ENCODE assay signal across 9 cellular contexts in genomic region chr1:119987689-119988088, GRCh38.
DNase-seq lines count a peak whose midpoint lies in the region; ATAC-seq and TF ChIP-seq lines count a peak whose summit lies in the region.
"Had no signal": no experiment of that assay in that cellular context is flagged by ENCODE, and none has a peak within 500 bp of the region (broad histone marks: within the 10 kb centered on the region; RNA-seq: fewer than 3 reads in every experiment).

No MANE protein-coding gene starts in this region.

- H3K27me3 ChIP-seq in sigmoid colon = no peaks in the 10 kb centered on the region

- peak overlapping the region; percentile 66 for H3K4me3 Mint-ChIP-seq in activated naive CD8-positive, alpha-beta T cell treated with anti-CD3 and anti-CD28 coated beads, Interleukin-2, amount 10 ng/mL, durations not matched to agents 7 days and 5 days

- peak overlapping the region; percentile 91 for H3K27ac Mint-ChIP-seq in activated naive CD8-positive, alpha-beta T cell treated with anti-CD3 and anti-CD28 coated beads, Interleukin-2, amount 10 ng/mL, durations not matched to agents 7 days and 5 days

- peaks cover 44% of the 10 kb centered on the region for H3K4me1 Mint-ChIP-seq in activated naive CD8-positive, alpha-beta T cell treated with anti-CD3 and anti-CD28 coated beads, Interleukin-2, amount 10 ng/mL, durations not matched to agents 7 days and 5 days

- no peak for TF ChIP-seq POLR2A in sigmoid colon (IDR thresholded peaks at IDR 0.05)

- H3K9me3 Mint-ChIP-seq in activated naive CD8-positive, alpha-beta T cell treated with anti-CD3 and anti-CD28 coated beads, Interleukin-2, amount 10 ng/mL, durations not matched to agents 7 days and 5 days = no peaks in the 10 kb centered on the region

- H3K4me1 ChIP-seq in sigmoid colon = peaks cover 0 to 35% (median 19%) of the 10 kb centered on the region in 4 donors

- no peaks in the 10 kb centered on the region for H3K27me3 Mint-ChIP-seq in activated naive CD8-positive, alpha-beta T cell treated with anti-CD3 and anti-CD28 coated beads, Interleukin-2, amount 10 ng/mL, durations not matched to agents 7 days and 5 days

- no peak for TF ChIP-seq EP300 in sigmoid colon (IDR thresholded peaks at IDR 0.05)

- no peak for DNase-seq in activated naive CD8-positive, alpha-beta T cell treated with anti-CD3 and anti-CD28 coated beads, Interleukin-2, amount 10 ng/mL, durations not matched to agents 7 days and 5 days
- DNase-seq in sigmoid colon = no peak
- no peak for DNase-seq in NCI-H1436 treated with DMSO at 0.1 percent for 48 hours (lab: John Stamatoyannopoulos, UW)
- DNase-seq: hypothalamus had no signal

- ATAC-seq in GM18520 (IDR thresholded peaks at IDR 0.05; ENCODE audit: unreplicated experiment) (peak; percentile 52), HG03025 (IDR thresholded peaks at IDR 0.05; ENCODE audit: low FRiP score, unreplicated experiment) (peak; percentile 69), HG03469 (IDR thresholded peaks at IDR 0.05; ENCODE audit: unreplicated experiment) (no peak), GM19324 (IDR thresholded peaks at IDR 0.05; ENCODE audit: low FRiP score, unreplicated experiment) (no peak), HG03039 (IDR thresholded peaks at IDR 0.05; ENCODE audit: unreplicated experiment) (no peak)
- ATAC-seq in activated naive CD8-positive, alpha-beta T cell treated with anti-CD3 and anti-CD28 coated beads, Interleukin-2, amount 10 ng/mL, durations not matched to agents 7 days and 5 days (ENCODE audit: low read depth) = peak; percentile 91

- intact Hi-C loops in sigmoid colon (cut with DNase I) = no loop called here

- POLR2A ChIA-PET in activated naive CD8-positive, alpha-beta T cell treated with anti-CD3 and anti-CD28 coated beads, Interleukin-2, amount 10 ng/mL, durations not matched to agents 7 days and 5 days (lab: Charles Lee) = interaction anchor here (1.2 kb wide), 1 partner anchor 189 kb away, joined by 4 read pairs; the partner anchor contains the start of gene SEC22B

- peaks cover 0 to 21% (median 0%) of the 10 kb centered on the region in 4 donors for H3K36me3 ChIP-seq in sigmoid colon

- H3K9me3 ChIP-seq in sigmoid colon = no peaks in the 10 kb centered on the region

- TF ChIP-seq CTCF in sigmoid colon (IDR thresholded peaks at IDR 0.05) = no peak

- H3K4me3 ChIP-seq in sigmoid colon = no peak overlapping the region

- peaks cover 40% of the 10 kb centered on the region for H3K36me3 Mint-ChIP-seq in activated naive CD8-positive, alpha-beta T cell treated with anti-CD3 and anti-CD28 coated beads, Interleukin-2, amount 10 ng/mL, durations not matched to agents 7 days and 5 days

- H3K27ac ChIP-seq in sigmoid colon = peak overlapping the region in 3 of 4 donors; percentile 51 to 69 (median 65)

- 64 to 93% methylated on average over 1 of the region's 1 CpG for WGBS in sigmoid colon, 2 donors

Comparison
In these comparisons a context has a peak if more than half of its experiments do, and no peak if none do; other contexts are left out.
1. ATAC-seq: peak in GM18520 (single experiment), HG03025 (single experiment) and activated naive CD8-positive, alpha-beta T cell treated with anti-CD3 and anti-CD28 coated beads, Interleukin-2, amount 10 ng/mL, durations not matched to agents 7 days and 5 days (single experiment); none in HG03469 (single experiment), GM19324 (single experiment) and HG03039 (single experiment).